Comparison of ENCODE assay signal across 10 cellular contexts in genomic region chr1:93584238-93585003, GRCh38.
A peak's percentile ranks its signal among the peaks of the same experiment; 100 is the strongest.
DNase-seq lines count a peak whose midpoint lies in the region; ATAC-seq lines count a peak whose summit lies in the region.
"Had no signal": no experiment of that assay in that cellular context is flagged by ENCODE, and none has a peak within 500 bp of the region (broad histone marks: within the 10 kb centered on the region; RNA-seq: fewer than 3 reads in every experiment).

No MANE protein-coding gene starts in this region.

- no peak overlapping the region for H3K4me3 Mint-ChIP-seq in CD8-positive, alpha-beta memory T cell
- H3K4me3 Mint-ChIP-seq: natural killer cell had no signal

- H3K36me3 Mint-ChIP-seq in CD8-positive, alpha-beta memory T cell: no peaks in the 10 kb centered on the region
- H3K36me3 Mint-ChIP-seq: natural killer cell had no signal

- CTCF ChIA-PET in CD8-positive, alpha-beta memory T cell (lab: Charles Lee): no interaction called here

- H3K9me3 ChIP-seq in CD8-positive, alpha-beta memory T cell (ENCODE audit: low read length): no peaks in the 10 kb centered on the region
- H3K9me3 ChIP-seq: BLaER1 had no signal

- H3K4me1 Mint-ChIP-seq in CD8-positive, alpha-beta memory T cell: peaks cover 0 to 6% (median 2%) of the 10 kb centered on the region in 3 donors

- POLR2A ChIA-PET in CD8-positive, alpha-beta memory T cell (lab: Charles Lee): no interaction called here

- H3K27ac ChIP-seq in CD8-positive, alpha-beta memory T cell (ENCODE audit: low read depth, low read length): no peak overlapping the region
- H3K27ac ChIP-seq: BLaER1 had no signal

- peak; percentile 77 for DNase-seq in GM04503 (ENCODE audit: low read depth)
- DNase-seq in cerebellar cortex (ENCODE audit: low spot score): peak; percentile 5
- DNase-seq in left lobe of liver (ENCODE audit: low spot score): no peak
- peak; percentile 82 for DNase-seq in skeletal muscle cell (ENCODE audit: low read depth)
- DNase-seq in NCI-H2196 (lab: John Stamatoyannopoulos, UW; ENCODE audit: unreplicated experiment): no peak
- DNase-seq in CD8-positive, alpha-beta memory T cell: no peak
- DNase-seq: natural killer cell had no signal

- H3K9me3 Mint-ChIP-seq in CD8-positive, alpha-beta memory T cell: no peaks in the 10 kb centered on the region
- H3K9me3 Mint-ChIP-seq: natural killer cell had no signal

- no peaks in the 10 kb centered on the region for H3K4me1 ChIP-seq in CD8-positive, alpha-beta memory T cell (ENCODE audit: insufficient read depth, low read length)

- ATAC-seq in left lobe of liver (peak; percentile 59), HG03439 (IDR thresholded peaks at IDR 0.05; ENCODE audit: unreplicated experiment) (no peak), GM18868 (IDR thresholded peaks at IDR 0.05; ENCODE audit: unreplicated experiment) (no peak)
- ATAC-seq: natural killer cell had no signal

- no peaks in the 10 kb centered on the region for H3K27me3 ChIP-seq in CD8-positive, alpha-beta memory T cell (ENCODE audit: insufficient read depth, low read length, poor library complexity, severe bottlenecking)
- H3K27me3 ChIP-seq: BLaER1 had no signal

- no peak overlapping the region for H3K4me3 ChIP-seq in skeletal muscle cell (ENCODE audit: low read depth, low read length)
- H3K4me3 ChIP-seq in CD8-positive, alpha-beta memory T cell (ENCODE audit: low read length): no peak overlapping the region
- H3K4me3 ChIP-seq: BLaER1 had no signal

- H3K27ac Mint-ChIP-seq in CD8-positive, alpha-beta memory T cell: peak overlapping the region in 1 of 8 donors; percentile 33
- H3K27ac Mint-ChIP-seq: natural killer cell had no signal

- H3K27me3 Mint-ChIP-seq in CD8-positive, alpha-beta memory T cell: peaks cover 0 to 1% of the 10 kb centered on the region in 2 donors

- H3K36me3 ChIP-seq in CD8-positive, alpha-beta memory T cell (ENCODE audit: insufficient read depth, low read length): no peaks in the 10 kb centered on the region

Comparison
In these comparisons a context has a peak if more than half of its experiments do, and no peak if none do; other contexts are left out.
1. DNase-seq: peak in GM04503 (single experiment), cerebellar cortex (single experiment) and skeletal muscle cell (single experiment); none in left lobe of liver (single experiment), NCI-H2196 (single experiment) and CD8-positive, alpha-beta memory T cell (0 of 5).